Comparison of ENCODE assay signal across 9 cellular contexts in genomic region chr20:41316009-41316408, GRCh38. TPM values are rescaled to one million over a fixed set of nuclear protein-coding genes. Genes with fewer than 3 reads are reported as not detected.
DNase-seq lines count a peak whose midpoint lies in the region; ATAC-seq and TF ChIP-seq lines count a peak whose summit lies in the region.
"Had no signal": no experiment of that assay in that cellular context is flagged by ENCODE, and none has a peak within 500 bp of the region (broad histone marks: within the 10 kb centered on the region; RNA-seq: fewer than 3 reads in every experiment).

No MANE protein-coding gene starts in this region.

- DNase-seq in HFFc6 (no peak), glutamatergic neuron (no peak), NCI-H526 treated with DMSO at 0.1 percent for 48 hours (lab: John Stamatoyannopoulos, UW) (no peak), NCI-H774 (lab: John Stamatoyannopoulos, UW) (no peak)
- DNase-seq in activated CD8-positive, alpha-beta T cell treated with anti-CD3 and anti-CD28 coated beads, Interleukin-2, amount 10 ng/mL, durations not matched to agents 7 days and 5 days = no peak
- no peak for DNase-seq in stimulated activated CD4-positive, alpha-beta T cell treated with anti-CD3 and anti-CD28 coated beads, Interleukin-4, amount 100 ng/mL, for 24 hours

- peak overlapping the region; percentile 90 for H3K4me3 Mint-ChIP-seq in HFFc6
- peak overlapping the region; percentile 83 for H3K4me3 Mint-ChIP-seq in activated CD8-positive, alpha-beta T cell treated with anti-CD3 and anti-CD28 coated beads, Interleukin-2, amount 10 ng/mL, durations not matched to agents 7 days and 5 days
- peak overlapping the region; percentile 91 for H3K4me3 Mint-ChIP-seq in glutamatergic neuron (ENCODE audit: unreplicated experiment)
- peak overlapping the region; percentile 93 for H3K4me3 Mint-ChIP-seq in stimulated activated memory B cell treated with anti-CD40 and anti-IgM and Interleukin-4, amounts not matched to agents 10 μg/mL and 1 μg/mL and 100 μg/mL, for 72 hours

- H3K27ac Mint-ChIP-seq in HFFc6 = peak overlapping the region; percentile 97
- H3K27ac Mint-ChIP-seq in activated CD8-positive, alpha-beta T cell treated with anti-CD3 and anti-CD28 coated beads, Interleukin-2, amount 10 ng/mL, durations not matched to agents 7 days and 5 days = no peak overlapping the region
- peak overlapping the region; percentile 70 for H3K27ac Mint-ChIP-seq in glutamatergic neuron (ENCODE audit: unreplicated experiment)
- peak overlapping the region; percentile 85 for H3K27ac Mint-ChIP-seq in stimulated activated memory B cell treated with anti-CD40 and anti-IgM and Interleukin-4, amounts not matched to agents 10 μg/mL and 1 μg/mL and 100 μg/mL, for 72 hours

- ATAC-seq in activated CD8-positive, alpha-beta T cell treated with anti-CD3 and anti-CD28 coated beads, Interleukin-2, amount 10 ng/mL, durations not matched to agents 7 days and 5 days = no peak
- ATAC-seq in stimulated activated memory B cell treated with anti-CD40 and anti-IgM and Interleukin-4, amounts not matched to agents 10 μg/mL and 1 μg/mL and 100 μg/mL, for 72 hours = no peak
- no peak for ATAC-seq in HG03457 (IDR thresholded peaks at IDR 0.05; ENCODE audit: unreplicated experiment)

- H3K9me3 Mint-ChIP-seq in HFFc6 (no peaks in the 10 kb centered on the region), glutamatergic neuron (ENCODE audit: unreplicated experiment) (peaks cover 10% of the 10 kb centered on the region)
- no peaks in the 10 kb centered on the region for H3K9me3 Mint-ChIP-seq in activated CD8-positive, alpha-beta T cell treated with anti-CD3 and anti-CD28 coated beads, Interleukin-2, amount 10 ng/mL, durations not matched to agents 7 days and 5 days (ENCODE audit: insufficient read depth)
- no peaks in the 10 kb centered on the region for H3K9me3 Mint-ChIP-seq in stimulated activated memory B cell treated with anti-CD40 and anti-IgM and Interleukin-4, amounts not matched to agents 10 μg/mL and 1 μg/mL and 100 μg/mL, for 72 hours

- H3K4me1 Mint-ChIP-seq in HFFc6 (ENCODE audit: low read depth) (peaks cover 53% of the 10 kb centered on the region), glutamatergic neuron (ENCODE audit: low read depth, unreplicated experiment) (peaks cover 11% of the 10 kb centered on the region)
- H3K4me1 Mint-ChIP-seq in activated CD8-positive, alpha-beta T cell treated with anti-CD3 and anti-CD28 coated beads, Interleukin-2, amount 10 ng/mL, durations not matched to agents 7 days and 5 days (ENCODE audit: low read depth) = peaks cover 36% of the 10 kb centered on the region
- H3K4me1 Mint-ChIP-seq in stimulated activated memory B cell treated with anti-CD40 and anti-IgM and Interleukin-4, amounts not matched to agents 10 μg/mL and 1 μg/mL and 100 μg/mL, for 72 hours = peaks cover 17% of the 10 kb centered on the region

- TF ChIP-seq CTCF in HFFc6 (IDR thresholded peaks at IDR 0.05) = no peak
- no peak for TF ChIP-seq CTCF in glutamatergic neuron (IDR thresholded peaks at IDR 0.05; ENCODE audit: partially characterized antibody, unreplicated experiment)

- H3K27me3 Mint-ChIP-seq in HFFc6 (ENCODE audit: insufficient read depth) = peaks cover 2% of the 10 kb centered on the region; the same call in 1 of the 2 replicates
- H3K27me3 Mint-ChIP-seq in activated CD8-positive, alpha-beta T cell treated with anti-CD3 and anti-CD28 coated beads, Interleukin-2, amount 10 ng/mL, durations not matched to agents 7 days and 5 days (ENCODE audit: low read depth) = peaks cover 4% of the 10 kb centered on the region
- H3K27me3 Mint-ChIP-seq in glutamatergic neuron (ENCODE audit: unreplicated experiment) = peaks cover 6% of the 10 kb centered on the region
- no peaks in the 10 kb centered on the region for H3K27me3 Mint-ChIP-seq in stimulated activated memory B cell treated with anti-CD40 and anti-IgM and Interleukin-4, amounts not matched to agents 10 μg/mL and 1 μg/mL and 100 μg/mL, for 72 hours

- CTCF ChIA-PET in activated CD8-positive, alpha-beta T cell treated with anti-CD3 and anti-CD28 coated beads, Interleukin-2, amount 10 ng/mL, durations not matched to agents 7 days and 5 days (lab: Charles Lee) = interaction anchor here (0.6 kb wide), 1 partner anchor 10 kb away, joined by 3 read pairs; no protein-coding TSS in a partner anchor

- H3K36me3 Mint-ChIP-seq in HFFc6 (ENCODE audit: low read depth) (peaks cover 4% of the 10 kb centered on the region; the same call in 1 of the 2 replicates), glutamatergic neuron (ENCODE audit: unreplicated experiment) (no peaks in the 10 kb centered on the region)
- H3K36me3 Mint-ChIP-seq in activated CD8-positive, alpha-beta T cell treated with anti-CD3 and anti-CD28 coated beads, Interleukin-2, amount 10 ng/mL, durations not matched to agents 7 days and 5 days (ENCODE audit: low read depth) = no peaks in the 10 kb centered on the region
- H3K36me3 Mint-ChIP-seq in stimulated activated memory B cell treated with anti-CD40 and anti-IgM and Interleukin-4, amounts not matched to agents 10 μg/mL and 1 μg/mL and 100 μg/mL, for 72 hours = no peaks in the 10 kb centered on the region

- POLR2A ChIA-PET in activated CD8-positive, alpha-beta T cell treated with anti-CD3 and anti-CD28 coated beads, Interleukin-2, amount 10 ng/mL, durations not matched to agents 7 days and 5 days (lab: Charles Lee) = no interaction called here

RNA-seq across cellular contexts. Expression of gene ZHX3, which starts 1.5 kb away (rescaled TPM):
- 10 to 100 TPM; 64.1 to 80.1 (median 72.0) TPM for total RNA-seq in HFFc6 (2021; fragmentation: NEBNext Ultra II Directional; extraction: Animal tissue kit (Norgen Biotek cat#: 25700))
- total RNA-seq in activated CD8-positive, alpha-beta T cell treated with anti-CD3 and anti-CD28 coated beads, Interleukin-2, amount 10 ng/mL, durations not matched to agents 7 days and 5 days = 10 to 100 TPM; 11.9 to 15.0 TPM
- 40.5 TPM for total RNA-seq in glutamatergic neuron (ENCODE audit: unreplicated experiment)

RNA-seq across cellular contexts. Expression of gene LPIN3, which starts 24.6 kb away (rescaled TPM):
- total RNA-seq in HFFc6 (2021; fragmentation: NEBNext Ultra II Directional; extraction: Animal tissue kit (Norgen Biotek cat#: 25700)) = 10 to 100 TPM; 11.9 to 14.2 (median 13.2) TPM
- total RNA-seq in activated CD8-positive, alpha-beta T cell treated with anti-CD3 and anti-CD28 coated beads, Interleukin-2, amount 10 ng/mL, durations not matched to agents 7 days and 5 days = under 1 TPM; 0.74 to 0.91 TPM
- total RNA-seq in glutamatergic neuron (ENCODE audit: unreplicated experiment) = 5.9 TPM

RNA-seq across cellular contexts. Expression of gene EMILIN3, which starts 50.6 kb away (rescaled TPM):
- total RNA-seq in HFFc6 (2021; fragmentation: NEBNext Ultra II Directional; extraction: Animal tissue kit (Norgen Biotek cat#: 25700)) = not detected
- total RNA-seq in activated CD8-positive, alpha-beta T cell treated with anti-CD3 and anti-CD28 coated beads, Interleukin-2, amount 10 ng/mL, durations not matched to agents 7 days and 5 days = not detected
- not detected for total RNA-seq in glutamatergic neuron (ENCODE audit: unreplicated experiment)
- total RNA-seq: LHCN-M2 had no signal
